9 cellular contexts compared by ENCODE assay signal in the genomic region with DNA sequence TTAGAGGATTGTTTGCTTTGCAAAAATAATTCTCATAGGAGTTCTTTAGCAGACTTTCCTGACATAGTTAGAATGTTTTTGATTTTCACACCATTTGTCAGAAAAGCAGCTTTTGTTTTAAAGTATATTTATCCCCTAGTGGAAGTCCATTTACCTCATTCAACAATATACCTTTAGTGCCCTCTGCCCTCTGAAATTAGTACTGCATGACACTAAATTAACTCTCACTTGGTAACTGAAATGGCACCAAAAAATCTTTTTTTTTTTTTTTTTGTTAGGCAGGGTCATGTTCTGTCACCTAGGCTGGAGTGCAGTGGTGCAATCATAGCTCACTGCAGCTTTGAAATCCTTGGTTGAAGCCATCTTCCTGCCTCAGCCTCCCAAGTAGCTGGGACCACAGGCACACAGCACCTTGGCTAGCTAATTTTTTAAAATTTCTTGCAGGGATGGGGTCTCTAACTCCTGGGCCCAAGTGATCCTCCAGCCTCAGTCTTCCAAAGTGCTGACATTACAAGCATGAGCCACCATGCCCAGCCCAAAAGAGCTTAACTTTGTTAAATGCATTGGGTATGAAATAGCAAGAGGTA. TPM values are rescaled to one million over a fixed set of nuclear protein-coding genes. Genes with fewer than 3 reads are reported as not detected.
DNase-seq lines count a peak whose midpoint lies in the region; ATAC-seq and TF ChIP-seq lines count a peak whose summit lies in the region.
"Had no signal": no experiment of that assay in that cellular context is flagged by ENCODE, and none has a peak within 500 bp of the region (broad histone marks: within the 10 kb centered on the region; RNA-seq: fewer than 3 reads in every experiment).

No MANE protein-coding gene starts in this region.

- ATAC-seq in DND-41 (ENCODE audit: insufficient read depth, low read depth) (peak; percentile 59; the same call in 2 of the 3 replicates), HG02938 (IDR thresholded peaks at IDR 0.05; ENCODE audit: unreplicated experiment) (no peak)
- ATAC-seq in activated CD4-positive, alpha-beta T cell treated with anti-CD3 and anti-CD28 coated beads for 36 hours: no peak

- no peak overlapping the region for H2BK5ac ChIP-seq in mesenchymal stem cell (ENCODE audit: low read depth, low read length, poor library complexity, severe bottlenecking)

- H3K27ac Mint-ChIP-seq in activated CD4-positive, alpha-beta T cell treated with anti-CD3 and anti-CD28 coated beads for 36 hours: no peak overlapping the region

- H2BK15ac ChIP-seq in mesenchymal stem cell (ENCODE audit: low read depth, poor library complexity, severe bottlenecking): no peak overlapping the region

- in situ Hi-C loops in astrocyte of the cerebellum (cut with HindIII; ENCODE audit: low sequenced_read_pairs): no loop called here

- no peaks in the 10 kb centered on the region for H3K9me3 ChIP-seq in DND-41 (ENCODE audit: insufficient read depth, low read length, severe bottlenecking)
- H3K9me3 ChIP-seq in mesenchymal stem cell (ENCODE audit: control insufficient read depth, low read length): no peaks in the 10 kb centered on the region

- no peak overlapping the region for H4K8ac ChIP-seq in mesenchymal stem cell (ENCODE audit: low read length)

- H3K9me3 Mint-ChIP-seq in activated CD4-positive, alpha-beta T cell treated with anti-CD3 and anti-CD28 coated beads for 36 hours (ENCODE audit: low read depth): no peaks in the 10 kb centered on the region

- peaks cover 80% of the 10 kb centered on the region for H3K36me3 ChIP-seq in DND-41 (ENCODE audit: insufficient read depth, low read length)
- no peaks in the 10 kb centered on the region for H3K36me3 ChIP-seq in KMS-11 (ENCODE audit: insufficient read depth)
- peaks cover 32 to 83% of the 10 kb centered on the region in 2 experiments for H3K36me3 ChIP-seq in mesenchymal stem cell (ENCODE audit: control insufficient read depth in 1 of 2, insufficient read depth in 2 of 2, low read depth in 1 of 2, low read length in 2 of 2)

- H4K20me1 ChIP-seq in DND-41 (ENCODE audit: insufficient read depth, low read length) (no peaks in the 10 kb centered on the region; the same call in 1 of the 2 replicates), KMS-11 (ENCODE audit: insufficient read depth) (no peaks in the 10 kb centered on the region)

- H3K4me2 ChIP-seq in DND-41 (ENCODE audit: insufficient read depth, low read length): no peak overlapping the region
- H3K4me2 ChIP-seq in KMS-11: no peak overlapping the region
- no peak overlapping the region for H3K4me2 ChIP-seq in mesenchymal stem cell (ENCODE audit: low read length, poor library complexity, severe bottlenecking)

- DNase-seq in DND-41 (no peak), astrocyte of the cerebellum (ENCODE audit: low read depth) (no peak), mesenchymal stem cell (peak; percentile 38), hypothalamus (lab: John Stamatoyannopoulos, UW) (no peak), activated T-cell treated with anti-CD3 and anti-CD28 coated beads for 4 hours (no peak)
- no peak for DNase-seq in activated CD4-positive, alpha-beta T cell treated with anti-CD3 and anti-CD28 coated beads for 36 hours

- peaks cover 28% of the 10 kb centered on the region for H3K36me3 Mint-ChIP-seq in activated CD4-positive, alpha-beta T cell treated with anti-CD3 and anti-CD28 coated beads for 36 hours (ENCODE audit: low read depth)

- H3K4me3 Mint-ChIP-seq in activated CD4-positive, alpha-beta T cell treated with anti-CD3 and anti-CD28 coated beads for 36 hours: no peak overlapping the region

- no peaks in the 10 kb centered on the region for H3K4me1 ChIP-seq in DND-41 (ENCODE audit: insufficient read depth, low read length)
- peaks cover 11% of the 10 kb centered on the region for H3K4me1 ChIP-seq in KMS-11 (ENCODE audit: low read depth, poor library complexity, severe bottlenecking)
- H3K4me1 ChIP-seq in mesenchymal stem cell (ENCODE audit: control insufficient read depth, insufficient read depth, low read depth, low read length): peaks cover 1% of the 10 kb centered on the region

- H3K27me3 Mint-ChIP-seq in activated CD4-positive, alpha-beta T cell treated with anti-CD3 and anti-CD28 coated beads for 36 hours: no peaks in the 10 kb centered on the region

- H2AK5ac ChIP-seq in mesenchymal stem cell (ENCODE audit: low read length, severe bottlenecking): no peak overlapping the region

- H3K18ac ChIP-seq in mesenchymal stem cell (ENCODE audit: low read depth in 1 of 2, low read length in 2 of 2): no peak overlapping the region

- H3K4me1 Mint-ChIP-seq in activated CD4-positive, alpha-beta T cell treated with anti-CD3 and anti-CD28 coated beads for 36 hours: peaks cover 11% of the 10 kb centered on the region

- H3K27me3 ChIP-seq in DND-41 (ENCODE audit: insufficient read depth, low read length, poor library complexity) (no peaks in the 10 kb centered on the region), KMS-11 (ENCODE audit: insufficient read depth, low read depth) (no peaks in the 10 kb centered on the region), mesenchymal stem cell (ENCODE audit: control insufficient read depth in 1 of 2, insufficient read depth in 1 of 2, low read length in 2 of 2) (no peaks in the 10 kb centered on the region)

- H2BK12ac ChIP-seq in mesenchymal stem cell (ENCODE audit: low read length in 2 of 2): no peak overlapping the region

- H3K4me3 ChIP-seq in DND-41 (ENCODE audit: low read depth in 1 of 2, low read length in 2 of 2) (no peak overlapping the region), KMS-11 (IDR thresholded peaks at IDR 0.05; ENCODE audit: insufficient read depth, low read depth, low read length) (no peak overlapping the region), astrocyte of the cerebellum (ENCODE audit: low read depth, low read length) (no peak overlapping the region), mesenchymal stem cell (ENCODE audit: insufficient read depth in 1 of 2, low read depth in 1 of 2, low read length in 2 of 2) (no peak overlapping the region)
- H3K4me3 ChIP-seq: SK-N-MC had no signal

- TF ChIP-seq CTCF in DND-41 (IDR thresholded peaks at IDR 0.05; ENCODE audit: borderline replicate concordance, extremely low read depth, low read length, poor library complexity, severe bottlenecking) (peak; percentile 69), KMS-11 (conservative IDR thresholded peaks at IDR 0.05; ENCODE audit: low read depth, low read length) (peak; percentile 90), astrocyte of the cerebellum (IDR thresholded peaks at IDR 0.05; ENCODE audit: low read depth, low read length, missing control alignments) (peak; percentile 28)

- H3K79me1 ChIP-seq in mesenchymal stem cell (replicated peaks; ENCODE audit: low read length, poor library complexity, severe bottlenecking): peaks cover 19% of the 10 kb centered on the region

- CTCF ChIA-PET in activated CD4-positive, alpha-beta T cell treated with anti-CD3 and anti-CD28 coated beads for 36 hours (lab: Charles Lee): interaction anchor here (0.6 to 6.1 kb wide), 50 partner anchors 9 to 708 kb away, joined by 3 to 159 read pairs (median 6); a partner anchor contains a TSS

- H3K9ac ChIP-seq in DND-41 (ENCODE audit: low read depth, low read length) (no peak overlapping the region), KMS-11 (no peak overlapping the region), mesenchymal stem cell (ENCODE audit: low read length) (no peak overlapping the region)

- H2BK120ac ChIP-seq in mesenchymal stem cell (ENCODE audit: low read depth, low read length): no peak overlapping the region

- no peak overlapping the region for H3K27ac ChIP-seq in DND-41 (ENCODE audit: low read length)
- no peak overlapping the region for H3K27ac ChIP-seq in KMS-11
- H3K27ac ChIP-seq in mesenchymal stem cell (ENCODE audit: low read length, poor library complexity, severe bottlenecking): no peak overlapping the region
- H3K27ac ChIP-seq: SK-N-MC had no signal

- H3K14ac ChIP-seq in mesenchymal stem cell (ENCODE audit: low read length in 2 of 2): no peak overlapping the region

- H4K91ac ChIP-seq in mesenchymal stem cell (ENCODE audit: low read length): no peak overlapping the region

- H3K4ac ChIP-seq in mesenchymal stem cell (ENCODE audit: low read depth in 1 of 2, low read length in 2 of 2): no peak overlapping the region

- H3K79me2 ChIP-seq in DND-41 (ENCODE audit: insufficient read depth, low read length): no peaks in the 10 kb centered on the region
- H3K79me2 ChIP-seq in KMS-11 (ENCODE audit: insufficient read depth, low read depth): no peaks in the 10 kb centered on the region

- H3K23ac ChIP-seq in mesenchymal stem cell (ENCODE audit: low read length in 2 of 2): no peak overlapping the region

- H2AFZ ChIP-seq in DND-41 (ENCODE audit: low read depth, low read length) (no peak overlapping the region), KMS-11 (ENCODE audit: low read depth) (no peak overlapping the region), mesenchymal stem cell (ENCODE audit: low read depth, low read length) (no peak overlapping the region)

- POLR2A ChIA-PET in activated CD4-positive, alpha-beta T cell treated with anti-CD3 and anti-CD28 coated beads for 36 hours (lab: Charles Lee): interaction anchor here (0.7 to 1.1 kb wide), 2 partner anchors 11 to 98 kb away, joined by 3 read pairs; no protein-coding TSS in a partner anchor

- intact Hi-C loops in activated CD4-positive, alpha-beta T cell treated with anti-CD3 and anti-CD28 coated beads for 36 hours (cut with DNase I, micrococcal nuclease): loop anchor here (1.0 kb wide), 2 partner anchors 81 to 98 kb away; no protein-coding TSS in a partner anchor

RNA-seq across cellular contexts. Expression of a gene that starts 13.6 kb away (rescaled TPM):
- polyA plus RNA-seq in mesenchymal stem cell (2013, experiment 1 of 2): 34.6 TPM
- polyA plus RNA-seq in mesenchymal stem cell (2013, experiment 2 of 2): 34.2 TPM
- total RNA-seq in activated CD4-positive, alpha-beta T cell treated with anti-CD3 and anti-CD28 coated beads for 36 hours: 10 to 100 TPM; 25.4 to 31.3 TPM

RNA-seq across cellular contexts. Expression of a gene that starts 14.3 kb away (rescaled TPM):
- 30.6 TPM for polyA plus RNA-seq in mesenchymal stem cell (2013, experiment 1 of 2)
- 33.0 TPM for polyA plus RNA-seq in mesenchymal stem cell (2013, experiment 2 of 2)
- total RNA-seq in activated CD4-positive, alpha-beta T cell treated with anti-CD3 and anti-CD28 coated beads for 36 hours: 10 to 100 TPM; 56.6 to 62.0 TPM

RNA-seq across cellular contexts. Expression of a gene that starts 58.2 kb away (rescaled TPM):
- polyA plus RNA-seq in mesenchymal stem cell (2013, experiment 1 of 2): not detected
- polyA plus RNA-seq in mesenchymal stem cell (2013, experiment 2 of 2): not detected
- total RNA-seq in activated CD4-positive, alpha-beta T cell treated with anti-CD3 and anti-CD28 coated beads for 36 hours: not detected

Comparison
In these comparisons a context has a peak if more than half of its experiments do, and no peak if none do; other contexts are left out.
1. CTCF ChIP-seq: peak in every context shown above with its lines; median percentile 90 in KMS-11; 69 in DND-41; 28 in astrocyte of the cerebellum.